18 cellular contexts compared by ENCODE assay signal in genomic region chr1:228750915-228751314, GRCh38. TPM values are rescaled to one million over a fixed set of nuclear protein-coding genes. Genes with fewer than 3 reads are reported as not detected.
A peak's percentile ranks its signal among the peaks of the same experiment; 100 is the strongest.
DNase-seq lines count a peak whose midpoint lies in the region; ATAC-seq and TF ChIP-seq lines count a peak whose summit lies in the region.
"Had no signal": no experiment of that assay in that cellular context is flagged by ENCODE, and none has a peak within 500 bp of the region (broad histone marks: within the 10 kb centered on the region; RNA-seq: fewer than 3 reads in every experiment).

No MANE protein-coding gene starts in this region.

- H3K36me3 Mint-ChIP-seq in natural killer cell treated with Interleukin-12 subunit alpha and Interleukin-12 subunit beta and Interleukin-15 and Interleukin-18, amount 100 ng/mL, for 72 hours, result peaks cover 4% of the 10 kb centered on the region
- no peaks in the 10 kb centered on the region for H3K36me3 Mint-ChIP-seq in natural killer cell
- peaks cover 6% of the 10 kb centered on the region for H3K36me3 Mint-ChIP-seq in nephron progenitor cell (ENCODE audit: low read depth)
- H3K36me3 Mint-ChIP-seq in stimulated activated naive B cell treated with anti-CD40 and anti-IgM and Interleukin-4, amounts not matched to agents 10 μg/mL and 1 μg/mL and 100 μg/mL, for 72 hours, result no peaks in the 10 kb centered on the region
- H3K36me3 Mint-ChIP-seq: IgD-negative memory B cell had no signal

- CTCF ChIA-PET in HEK293 (lab: Yijun Ruan, JAX), result interaction anchor here (2.3 to 2.8 kb wide), 2 partner anchors 15 to 87 kb away, joined by 6 to 7 read pairs; partner anchors contain the start of gene RHOU

- no peak for ATAC-seq in natural killer cell treated with Interleukin-12 subunit alpha and Interleukin-12 subunit beta and Interleukin-15 and Interleukin-18, amount 100 ng/mL, for 72 hours
- no peak for ATAC-seq in natural killer cell
- no peak for ATAC-seq in stimulated activated naive B cell treated with anti-CD40 and anti-IgM and Interleukin-4, amounts not matched to agents 10 μg/mL and 1 μg/mL and 100 μg/mL, for 72 hours (replicated peaks)
- ATAC-seq: GM23338 had no signal

- H3K9me3 Mint-ChIP-seq in natural killer cell treated with Interleukin-12 subunit alpha and Interleukin-12 subunit beta and Interleukin-15 and Interleukin-18, amount 100 ng/mL, for 72 hours, result no peaks in the 10 kb centered on the region
- H3K9me3 Mint-ChIP-seq in natural killer cell (no peaks in the 10 kb centered on the region), nephron progenitor cell (no peaks in the 10 kb centered on the region)
- H3K9me3 Mint-ChIP-seq in stimulated activated naive B cell treated with anti-CD40 and anti-IgM and Interleukin-4, amounts not matched to agents 10 μg/mL and 1 μg/mL and 100 μg/mL, for 72 hours, result no peaks in the 10 kb centered on the region
- H3K9me3 Mint-ChIP-seq: CD4-positive, alpha-beta T cell; GM23338; IgD-negative memory B cell had no signal

- intact Hi-C loops in natural killer cell (cut with micrococcal nuclease), result no loop called here

- H3K4me3 ChIP-seq in HEK293 (ENCODE audit: low read depth, low read length) (no peak overlapping the region), tibial nerve (no peak overlapping the region)
- H3K4me3 ChIP-seq: GM23338 had no signal

- TF ChIP-seq CTCF in natural killer cell (IDR thresholded peaks at IDR 0.05), result no peak
- no peak for TF ChIP-seq CTCF in HEK293 (tag by site-specific recombination; IDR thresholded peaks at IDR 0.05)
- no peak for TF ChIP-seq CTCF in nephron progenitor cell (IDR thresholded peaks at IDR 0.05)
- no peak for TF ChIP-seq CTCF in tibial nerve (IDR thresholded peaks at IDR 0.05)

- no peak overlapping the region for H3K27ac Mint-ChIP-seq in natural killer cell treated with Interleukin-12 subunit alpha and Interleukin-12 subunit beta and Interleukin-15 and Interleukin-18, amount 100 ng/mL, for 72 hours
- H3K27ac Mint-ChIP-seq in natural killer cell, result no peak overlapping the region
- H3K27ac Mint-ChIP-seq in nephron progenitor cell, result peak overlapping the region; percentile 43
- peak overlapping the region; percentile 42 for H3K27ac Mint-ChIP-seq in stimulated activated naive B cell treated with anti-CD40 and anti-IgM and Interleukin-4, amounts not matched to agents 10 μg/mL and 1 μg/mL and 100 μg/mL, for 72 hours
- H3K27ac Mint-ChIP-seq: B cell; CD4-positive, alpha-beta T cell; GM23338; HFFc6; IgD-negative memory B cell had no signal

- H3K9me3 ChIP-seq in HEK293 (ENCODE audit: control insufficient read depth, insufficient read depth, low read depth, low read length), result no peaks in the 10 kb centered on the region
- no peaks in the 10 kb centered on the region for H3K9me3 ChIP-seq in tibial nerve
- H3K9me3 ChIP-seq: Caco-2 had no signal

- H3K4me1 ChIP-seq in HEK293 (ENCODE audit: control insufficient read depth, insufficient read depth, low read length) (peaks cover 13% of the 10 kb centered on the region), tibial nerve (peaks cover 0 to 9% (median 0%) of the 10 kb centered on the region in 4 donors)

- peaks cover 0 to 4% of the 10 kb centered on the region in 2 donors for H3K27me3 ChIP-seq in tibial nerve

- H3K36me3 ChIP-seq in HEK293 (ENCODE audit: control insufficient read depth in 2 of 2, insufficient read depth in 1 of 2, low read length in 2 of 2) (peaks cover 4 to 5% of the 10 kb centered on the region in 2 experiments; a peak in 2 of 3 replicates), tibial nerve (peaks cover 0 to 15% (median 0%) of the 10 kb centered on the region in 3 donors)

- peaks cover 14 to 45% of the 10 kb centered on the region in 2 donors for H3K27me3 Mint-ChIP-seq in natural killer cell treated with Interleukin-12 subunit alpha and Interleukin-12 subunit beta and Interleukin-15 and Interleukin-18, amount 100 ng/mL, for 72 hours
- H3K27me3 Mint-ChIP-seq in natural killer cell (ENCODE audit: low read depth in 2 of 2) (peaks cover 30 to 59% of the 10 kb centered on the region in 2 donors), nephron progenitor cell (ENCODE audit: low read depth, poor library complexity) (peaks cover 21% of the 10 kb centered on the region)
- peaks cover 38 to 44% of the 10 kb centered on the region in 2 donors for H3K27me3 Mint-ChIP-seq in stimulated activated naive B cell treated with anti-CD40 and anti-IgM and Interleukin-4, amounts not matched to agents 10 μg/mL and 1 μg/mL and 100 μg/mL, for 72 hours

- no peak for DNase-seq in natural killer cell treated with Interleukin-12 subunit alpha and Interleukin-12 subunit beta and Interleukin-15 and Interleukin-18, amount 100 ng/mL, for 72 hours (ENCODE audit: low spot score)
- DNase-seq in natural killer cell (no peak), nephron progenitor cell (no peak), middle frontal gyrus (ENCODE audit: extremely low spot score, low spot score) (no peak), tibial nerve (ENCODE audit: low spot score in 2 of 2) (no peak)
- no peak for DNase-seq in stimulated activated naive B cell treated with anti-CD40 and anti-IgM and Interleukin-4, amounts not matched to agents 10 μg/mL and 1 μg/mL and 100 μg/mL, for 72 hours
- no peak for DNase-seq in effector CD8-positive, alpha-beta T cell (lab: John Stamatoyannopoulos, UW)
- DNase-seq: Caco-2; CD4-positive, alpha-beta T cell; HCEC 1CT; HFFc6 had no signal

- POLR2A ChIA-PET in HEK293 (lab: Yijun Ruan, JAX), result no interaction called here

- 92% methylated on average over 10 of the region's 10 CpGs for WGBS in tibial nerve, 2 donors

- peak overlapping the region; percentile 36 for H3K4me3 Mint-ChIP-seq in natural killer cell treated with Interleukin-12 subunit alpha and Interleukin-12 subunit beta and Interleukin-15 and Interleukin-18, amount 100 ng/mL, for 72 hours
- H3K4me3 Mint-ChIP-seq in natural killer cell (no peak overlapping the region), nephron progenitor cell (no peak overlapping the region)
- H3K4me3 Mint-ChIP-seq in stimulated activated naive B cell treated with anti-CD40 and anti-IgM and Interleukin-4, amounts not matched to agents 10 μg/mL and 1 μg/mL and 100 μg/mL, for 72 hours, result no peak overlapping the region
- H3K4me3 Mint-ChIP-seq: B cell; CD4-positive, alpha-beta T cell; GM23338; HFFc6; IgD-negative memory B cell had no signal

- no peak for TF ChIP-seq EP300 in tibial nerve (IDR thresholded peaks at IDR 0.05)

- no peak for TF ChIP-seq POLR2A in tibial nerve (IDR thresholded peaks at IDR 0.05)

- H3K4me1 Mint-ChIP-seq in natural killer cell treated with Interleukin-12 subunit alpha and Interleukin-12 subunit beta and Interleukin-15 and Interleukin-18, amount 100 ng/mL, for 72 hours (ENCODE audit: low read depth in 2 of 2), result peaks cover 26 to 58% of the 10 kb centered on the region in 2 donors
- peaks cover 13 to 20% of the 10 kb centered on the region in 2 donors for H3K4me1 Mint-ChIP-seq in natural killer cell
- H3K4me1 Mint-ChIP-seq in nephron progenitor cell, result peaks cover 34% of the 10 kb centered on the region
- H3K4me1 Mint-ChIP-seq in stimulated activated naive B cell treated with anti-CD40 and anti-IgM and Interleukin-4, amounts not matched to agents 10 μg/mL and 1 μg/mL and 100 μg/mL, for 72 hours, result peaks cover 15 to 26% of the 10 kb centered on the region in 2 donors

- no peak overlapping the region for H3K27ac ChIP-seq in HEK293 (ENCODE audit: extremely low read depth, low read depth, low read length)
- no peak overlapping the region for H3K27ac ChIP-seq in tibial nerve
- H3K27ac ChIP-seq: C4-2B, HL-60 had no signal

TF ChIP-seq in HEK293, 187 proteins besides CTCF, POLR2A, EP300 and RAD21:
- TF ChIP-seq BCL6B (tag by site-specific recombination; IDR thresholded peaks at IDR 0.05), result no peak
- TF ChIP-seq ZSCAN16 (tag by site-specific recombination; IDR thresholded peaks at IDR 0.05), result peak; percentile 89
- TF ChIP-seq ZNF133 (tag by site-specific recombination; IDR thresholded peaks at IDR 0.05), result peak; percentile 5; the same call in 1 of the 2 replicates
- peak; percentile 85 for TF ChIP-seq ZBTB17 (tag by site-specific recombination; IDR thresholded peaks at IDR 0.05)

RNA-seq across cellular contexts. Expression of gene RHOU, which starts 15.6 kb away (rescaled TPM):
- 1 to 10 TPM in 1 of 2 donors, under 1 TPM in 1; 0.50 to 3.7 TPM for total RNA-seq in natural killer cell treated with Interleukin-12 subunit alpha and Interleukin-12 subunit beta and Interleukin-15 and Interleukin-18, amount 100 ng/mL, for 72 hours
- total RNA-seq in natural killer cell, result 1 to 10 TPM in 1 of 3 donors, under 1 TPM in 2; 0.33 to 1.6 (median 0.82) TPM
- 10 to 100 TPM; 16.5 to 24.5 (median 17.8) TPM for total RNA-seq in tibial nerve
- total RNA-seq: B cell, HT1080 had no signal

Comparison
In these comparisons a context has a peak if more than half of its experiments do, and no peak if none do; other contexts are left out.
1. H3K27ac Mint-ChIP-seq: peak in nephron progenitor cell (single experiment) and stimulated activated naive B cell treated with anti-CD40 and anti-IgM and Interleukin-4, amounts not matched to agents 10 μg/mL and 1 μg/mL and 100 μg/mL, for 72 hours (single experiment); none in natural killer cell treated with Interleukin-12 subunit alpha and Interleukin-12 subunit beta and Interleukin-15 and Interleukin-18, amount 100 ng/mL, for 72 hours (0 of 2) and natural killer cell (0 of 2).